In the genomic region with DNA sequence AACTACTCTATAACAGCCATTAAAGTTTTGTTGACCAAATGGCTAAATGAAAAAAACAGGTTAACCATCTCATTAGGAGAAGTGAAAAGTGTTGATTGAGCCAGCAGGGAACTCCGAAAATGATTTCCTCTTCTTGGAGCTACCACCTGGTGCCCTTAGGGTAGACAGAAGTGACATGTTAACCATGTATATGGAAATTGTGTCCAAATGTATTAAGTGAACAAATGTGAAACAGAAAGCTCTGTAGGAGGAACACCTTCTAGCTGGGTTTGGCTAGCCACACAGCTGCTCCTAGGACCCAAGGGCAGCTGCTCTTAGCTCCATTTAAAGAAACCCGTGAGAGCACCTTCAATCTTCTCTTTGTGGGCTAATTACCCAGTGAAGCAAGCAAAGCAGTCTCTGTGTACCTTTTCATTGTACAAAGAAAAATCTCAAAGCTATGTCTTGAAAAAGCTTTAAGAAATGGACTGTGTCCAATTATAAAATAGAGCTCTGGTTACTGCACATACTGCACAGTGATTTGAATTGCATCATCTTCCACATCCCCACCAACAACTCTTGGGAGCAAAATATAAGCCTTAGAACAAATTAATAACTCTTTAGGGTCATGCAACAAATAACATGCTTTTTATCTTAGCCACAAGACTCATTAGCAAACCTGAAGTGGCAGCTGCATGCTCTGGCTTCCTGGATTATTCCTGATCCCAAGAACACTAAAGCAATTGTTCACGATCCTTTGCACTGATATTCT, we compare ENCODE assay signal across 9 cellular contexts. TPM values are rescaled to one million over a fixed set of nuclear protein-coding genes. Genes with fewer than 3 reads are reported as not detected.
DNase-seq lines count a peak whose midpoint lies in the region; ATAC-seq, FAIRE-seq and TF ChIP-seq lines count a peak whose summit lies in the region.
"Had no signal": no experiment of that assay in that cellular context is flagged by ENCODE, and none has a peak within 500 bp of the region (broad histone marks: within the 10 kb centered on the region; RNA-seq: fewer than 3 reads in every experiment).

No MANE protein-coding gene starts in this region.

- ATAC-seq in GM18520 (IDR thresholded peaks at IDR 0.05; ENCODE audit: unreplicated experiment) (peak; percentile 91), HCT116 (no peak)
- ATAC-seq: left lobe of liver had no signal

- H3K9me1 ChIP-seq in keratinocyte (ENCODE audit: control insufficient read depth, extremely low read depth, insufficient read depth, low read length) = no peaks in the 10 kb centered on the region

- FAIRE-seq in keratinocyte (lab: Jason Lieb, UNC) = peak; percentile 20

- no TSS peak for BruUV-seq in HCT116 (replicated peaks; lab: Mats Ljungman, UMichigan)

- H3K79me2 ChIP-seq in HCT116 (ENCODE audit: insufficient read depth, low read length) (no peaks in the 10 kb centered on the region), keratinocyte (ENCODE audit: control insufficient read depth, insufficient read depth, low read length) (no peaks in the 10 kb centered on the region)

- RAD21 ChIA-PET in HCT116 (lab: Charles Lee; ENCODE audit: low non-redundant PET in 1 of 2, low total read pairs in 2 of 2, uncharacterized antibody in 2 of 2, unreplicated experiment in 2 of 2) = no interaction called here

- TF ChIP-seq POLR2A in HCT116 (IDR thresholded peaks at IDR 0.05; ENCODE audit: borderline replicate concordance, extremely low read depth, insufficient read depth, insufficient read length) = no peak

- H3K27ac ChIP-seq in HCT116 (ENCODE audit: low read depth, low read length) (no peak overlapping the region), keratinocyte (ENCODE audit: control insufficient read depth, insufficient read depth, low read length) (no peak overlapping the region)

- DNase-seq in HCT116 (ENCODE audit: low read depth, low spot score) (no peak), NAMALWA (ENCODE audit: low spot score) (peak; percentile 29), keratinocyte (ENCODE audit: low read depth, low spot score) (no peak), amygdala (lab: John Stamatoyannopoulos, UW) (no peak), AML-193 (lab: John Stamatoyannopoulos, UW) (no peak), medulla oblongata (ENCODE audit: extremely low spot score) (no peak), GF-D8 (lab: John Stamatoyannopoulos, UW) (no peak)

- H4K20me1 ChIP-seq in HCT116 (ENCODE audit: insufficient read depth) (no peaks in the 10 kb centered on the region), keratinocyte (ENCODE audit: control insufficient read depth, extremely low read depth, insufficient read depth, low read length) (no peaks in the 10 kb centered on the region)

- H3K4me3 ChIP-seq in HCT116 (replicated peaks in 1 of 2; ENCODE audit: low read depth in 1 of 2, low read length in 2 of 2) = no peak overlapping the region
- no peak overlapping the region for H3K4me3 ChIP-seq in keratinocyte (ENCODE audit: control insufficient read depth in 2 of 3, extremely low read depth in 1 of 3, insufficient read depth in 2 of 3, low read depth in 1 of 3, low read length in 3 of 3)

- H3K4me2 ChIP-seq in HCT116 (ENCODE audit: low read length) = no peak overlapping the region
- H3K4me2 ChIP-seq in keratinocyte (ENCODE audit: control insufficient read depth, extremely low read depth, insufficient read depth, low read depth, low read length) = no peak overlapping the region

- H3K27me3 ChIP-seq in HCT116 (ENCODE audit: insufficient read depth, low read length) (no peaks in the 10 kb centered on the region), keratinocyte (ENCODE audit: control insufficient read depth, extremely low read depth, insufficient read depth, low read length) (no peaks in the 10 kb centered on the region)

- no peaks in the 10 kb centered on the region for H3K9me2 ChIP-seq in HCT116 (ENCODE audit: insufficient read depth)

- TF ChIP-seq CTCF in HCT116 (IDR thresholded peaks at IDR 0.05 in 2 of 3, conservative IDR thresholded peaks at IDR 0.05 in 1 of 3; ENCODE audit: borderline replicate concordance in 1 of 3, insufficient read depth in 1 of 3, low read depth in 2 of 3, low read length in 2 of 3) (no peak), keratinocyte (optimal IDR thresholded peaks at IDR 0.05 in 1 of 3, IDR thresholded peaks at IDR 0.05 in 1 of 3, conservative IDR thresholded peaks at IDR 0.05 in 1 of 3; ENCODE audit: extremely low read depth in 1 of 3, insufficient read depth in 2 of 3, low read length in 3 of 3) (no peak)

- intact Hi-C loops in HCT116 (cut with micrococcal nuclease) = loop anchor here (5.0 kb wide), 1 partner anchor 594 kb away; no protein-coding TSS in a partner anchor

- no peaks in the 10 kb centered on the region for H3K9me3 ChIP-seq in HCT116 (ENCODE audit: control insufficient read depth in 1 of 2, insufficient read depth in 1 of 2, low read depth in 1 of 2, low read length in 2 of 2)
- H3K9me3 ChIP-seq in keratinocyte (ENCODE audit: control insufficient read depth, low read depth, low read length) = no peaks in the 10 kb centered on the region

- CTCF ChIA-PET in HCT116 (lab: Charles Lee) = interaction anchor here (0.6 to 2.5 kb wide), 8 partner anchors 12 to 617 kb away, joined by 3 to 12 read pairs (median 4); no protein-coding TSS in a partner anchor

- no peaks in the 10 kb centered on the region for H3K4me1 ChIP-seq in HCT116 (ENCODE audit: control insufficient read depth in 1 of 2, insufficient read depth in 2 of 2, low read length in 2 of 2)
- no peaks in the 10 kb centered on the region for H3K4me1 ChIP-seq in keratinocyte (ENCODE audit: control insufficient read depth, extremely low read depth, insufficient read depth, low read length)

- POLR2A ChIA-PET in HCT116 (lab: Charles Lee) = no interaction called here

- peak overlapping the region; percentile 86 for H2AFZ ChIP-seq in HCT116 (ENCODE audit: low read depth, low read length, poor library complexity, severe bottlenecking)
- no peak overlapping the region for H2AFZ ChIP-seq in keratinocyte (ENCODE audit: control insufficient read depth, low read length)

- dilution Hi-C loops in keratinocyte (cut with MboI; ENCODE audit: extremely low pct_ligation_motif_present, low sequenced_read_pairs) = no loop called here

- no peak overlapping the region for H3K9ac ChIP-seq in HCT116 (ENCODE audit: low read length)
- no peak overlapping the region for H3K9ac ChIP-seq in keratinocyte (ENCODE audit: control insufficient read depth, extremely low read depth, insufficient read depth, low read length)

- no peaks in the 10 kb centered on the region for H3K36me3 ChIP-seq in HCT116 (ENCODE audit: control insufficient read depth in 1 of 2, insufficient read depth in 2 of 2, low read length in 2 of 2)
- no peaks in the 10 kb centered on the region for H3K36me3 ChIP-seq in keratinocyte (ENCODE audit: control insufficient read depth in 2 of 2, extremely low read depth in 1 of 2, insufficient read depth in 2 of 2, low read length in 2 of 2)

- no peak for TF ChIP-seq RAD21 in HCT116 (IDR thresholded peaks at IDR 0.05; ENCODE audit: low read depth)

TF ChIP-seq in HCT116, 20 proteins besides CTCF, POLR2A, EP300 and RAD21:
- TF ChIP-seq EZH2 (IDR thresholded peaks at IDR 0.05) (no peak), TCF7L2 (IDR thresholded peaks at IDR 0.05; ENCODE audit: borderline replicate concordance, extremely low read depth, insufficient read depth, insufficient read length) (no peak)

RNA-seq across cellular contexts. Expression of a gene that starts 59.2 kb away (rescaled TPM):
- 11.7 TPM for total RNA-seq in HCT116 (2021; ENCODE audit: unreplicated experiment)
- polyA plus RNA-seq in HCT116 (2012) = 9.1 and 9.9 TPM in 2 replicates
- polyA plus RNA-seq in keratinocyte = 0.02 to 0.08 TPM (median 0.05 TPM) in 3 replicates
- polyA plus RNA-seq in keratinocyte (2011; ENCODE audit: low read depth) = 0.14 TPM
- polyA plus RNA-seq in keratinocyte (2011; cell fraction: cytosol; rRNA removed) = 0.05 and 0.07 TPM in 2 replicates
- 0.19 and 0.24 TPM in 2 replicates for polyA plus RNA-seq in keratinocyte (2011; cell fraction: nucleus; rRNA removed)
- polyA plus RNA-seq in keratinocyte (2012; ENCODE audit: low replicate concordance) = 0.06 and 0.07 TPM in 2 replicates
- 0.10 to 0.20 TPM in 2 of 3 replicates, not detected in the other for polyA minus RNA-seq in keratinocyte
- not detected for polyA minus RNA-seq in keratinocyte (2011; cell fraction: cytosol; rRNA and poly(A)+ RNA removed)
- 0.11 and 0.16 TPM in 2 replicates for polyA minus RNA-seq in keratinocyte (2011; cell fraction: nucleus; rRNA and poly(A)+ RNA removed)
